In the genomic region with DNA sequence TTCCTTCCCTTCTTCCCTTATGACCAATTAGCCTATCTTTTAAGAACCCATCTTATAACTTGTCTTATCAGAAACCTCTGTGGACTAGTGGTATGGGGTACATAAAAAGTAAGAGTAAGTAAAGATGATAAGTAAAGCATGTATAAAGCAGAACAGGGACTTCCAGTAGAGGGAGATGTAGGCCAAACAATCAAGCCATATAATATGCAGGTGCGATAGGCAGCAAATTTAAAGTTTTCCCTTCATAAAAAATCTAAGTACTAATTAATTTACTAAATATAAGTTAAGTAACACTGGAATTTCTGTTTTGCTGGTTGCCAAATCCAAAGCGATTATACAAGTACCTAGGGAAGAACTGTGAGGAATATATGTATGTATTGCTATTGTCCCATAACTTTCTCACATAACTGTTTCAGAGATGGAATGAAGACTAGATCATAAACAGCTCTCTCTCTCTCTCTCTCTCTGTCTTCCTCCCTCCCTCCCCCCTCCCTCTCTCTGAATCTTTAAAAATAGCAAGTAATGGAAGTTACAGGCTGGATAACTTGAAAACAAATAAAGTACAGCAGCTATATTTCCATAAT, we compare ENCODE assay signal across 8 cellular contexts. TPM values are rescaled to one million over a fixed set of nuclear protein-coding genes. Genes with fewer than 3 reads are reported as not detected.
DNase-seq lines count a peak whose midpoint lies in the region; ATAC-seq and TF ChIP-seq lines count a peak whose summit lies in the region.

No MANE protein-coding gene starts in this region.

- TF ChIP-seq CTCF in left ventricle myocardium inferior (IDR thresholded peaks at IDR 0.05; ENCODE audit: borderline replicate concordance), result peak; percentile 49
- peak; percentile 60 for TF ChIP-seq CTCF in neural progenitor cell (IDR thresholded peaks at IDR 0.05)

- H3K27me3 ChIP-seq in left ventricle myocardium inferior (ENCODE audit: low read depth), result no peaks in the 10 kb centered on the region
- H3K27me3 ChIP-seq in neural progenitor cell, result no peaks in the 10 kb centered on the region

- no peaks in the 10 kb centered on the region for H3K27me3 Mint-ChIP-seq in neural progenitor cell (ENCODE audit: insufficient read depth, low read depth)
- no peaks in the 10 kb centered on the region for H3K27me3 Mint-ChIP-seq in stimulated activated naive B cell treated with anti-CD40 and anti-IgM and Interleukin-4, amounts not matched to agents 10 μg/mL and 1 μg/mL and 100 μg/mL, for 72 hours

- H3K4me2 ChIP-seq in neural progenitor cell, result no peak overlapping the region

- H3K4me1 ChIP-seq in left ventricle myocardium inferior (peaks cover 16% of the 10 kb centered on the region), neural progenitor cell (no peaks in the 10 kb centered on the region)

- no peaks in the 10 kb centered on the region for H3K36me3 Mint-ChIP-seq in neural progenitor cell
- peaks cover 5 to 6% of the 10 kb centered on the region in 2 donors for H3K36me3 Mint-ChIP-seq in stimulated activated naive B cell treated with anti-CD40 and anti-IgM and Interleukin-4, amounts not matched to agents 10 μg/mL and 1 μg/mL and 100 μg/mL, for 72 hours

- H3K4me1 Mint-ChIP-seq in neural progenitor cell, result no peaks in the 10 kb centered on the region
- H3K4me1 Mint-ChIP-seq in stimulated activated naive B cell treated with anti-CD40 and anti-IgM and Interleukin-4, amounts not matched to agents 10 μg/mL and 1 μg/mL and 100 μg/mL, for 72 hours, result peaks cover 0 to 2% of the 10 kb centered on the region in 2 donors

- H4K20me1 ChIP-seq in neural progenitor cell (ENCODE audit: low read depth), result no peaks in the 10 kb centered on the region

- DNase-seq in left ventricle myocardium inferior, result no peak
- DNase-seq in cardiac septum (ENCODE audit: low spot score), result no peak
- peak; percentile 57 to 68 for DNase-seq in Kasumi-1 (lab: John Stamatoyannopoulos, UW)
- DNase-seq in astrocyte of the hippocampus (ENCODE audit: low read depth, low spot score), result peak; percentile 56
- no peak for DNase-seq in neural progenitor cell (ENCODE audit: low spot score)
- DNase-seq in GDM1 (lab: John Stamatoyannopoulos, UW), result no peak
- no peak for DNase-seq in stimulated activated naive B cell treated with anti-CD40 and anti-IgM and Interleukin-4, amounts not matched to agents 10 μg/mL and 1 μg/mL and 100 μg/mL, for 72 hours

- ATAC-seq in stimulated activated naive B cell treated with anti-CD40 and anti-IgM and Interleukin-4, amounts not matched to agents 10 μg/mL and 1 μg/mL and 100 μg/mL, for 72 hours (replicated peaks), result no peak
- no peak for ATAC-seq in GM18520 (IDR thresholded peaks at IDR 0.05; ENCODE audit: unreplicated experiment)

- no peak overlapping the region for H2AFZ ChIP-seq in neural progenitor cell (replicated peaks)

- intact Hi-C loops in left ventricle myocardium inferior (cut with micrococcal nuclease), result no loop called here
- intact Hi-C loops in cardiac septum (cut with DNase I), result no loop called here

- no peak overlapping the region for H3K27ac Mint-ChIP-seq in neural progenitor cell
- H3K27ac Mint-ChIP-seq in stimulated activated naive B cell treated with anti-CD40 and anti-IgM and Interleukin-4, amounts not matched to agents 10 μg/mL and 1 μg/mL and 100 μg/mL, for 72 hours, result no peak overlapping the region

- H3K9me3 Mint-ChIP-seq in neural progenitor cell, result no peaks in the 10 kb centered on the region
- peaks cover 0 to 2% of the 10 kb centered on the region in 2 donors for H3K9me3 Mint-ChIP-seq in stimulated activated naive B cell treated with anti-CD40 and anti-IgM and Interleukin-4, amounts not matched to agents 10 μg/mL and 1 μg/mL and 100 μg/mL, for 72 hours

- H3K9me3 ChIP-seq in left ventricle myocardium inferior (replicated peaks) (no peaks in the 10 kb centered on the region), neural progenitor cell (ENCODE audit: low read depth) (no peaks in the 10 kb centered on the region)

- no peaks in the 10 kb centered on the region for H3F3A ChIP-seq in neural progenitor cell (ENCODE audit: low read depth)

- H3K36me3 ChIP-seq in left ventricle myocardium inferior (peaks cover 10% of the 10 kb centered on the region), neural progenitor cell (no peaks in the 10 kb centered on the region)

- H3K4me3 ChIP-seq in left ventricle myocardium inferior (no peak overlapping the region), neural progenitor cell (no peak overlapping the region)

- H3K9ac ChIP-seq in neural progenitor cell, result no peak overlapping the region

- no peaks in the 10 kb centered on the region for H3K79me2 ChIP-seq in neural progenitor cell (ENCODE audit: low read depth)

- no peak overlapping the region for H3K27ac ChIP-seq in left ventricle myocardium inferior (replicated peaks)
- no peak overlapping the region for H3K27ac ChIP-seq in neural progenitor cell

- H3K4me3 Mint-ChIP-seq in neural progenitor cell, result no peak overlapping the region
- no peak overlapping the region for H3K4me3 Mint-ChIP-seq in stimulated activated naive B cell treated with anti-CD40 and anti-IgM and Interleukin-4, amounts not matched to agents 10 μg/mL and 1 μg/mL and 100 μg/mL, for 72 hours

RNA-seq across cellular contexts. Expression of gene METTL25, which starts 25.7 kb away (rescaled TPM):
- total RNA-seq in left ventricle myocardium inferior (15.8 TPM), cardiac septum (17.8 TPM), neural progenitor cell (ENCODE audit: low replicate concordance) (9.3 and 11.2 TPM in 2 replicates)

RNA-seq across cellular contexts. Expression of gene CCDC59, which starts 25.8 kb away (rescaled TPM):
- total RNA-seq in left ventricle myocardium inferior (27.9 TPM), cardiac septum (23.5 TPM), neural progenitor cell (ENCODE audit: low replicate concordance) (75.2 and 84.7 TPM in 2 replicates)

Comparison
In these comparisons a context has a peak if more than half of its experiments do, and no peak if none do; other contexts are left out.
1. DNase-seq: peak in Kasumi-1 (2 of 2) and astrocyte of the hippocampus (single experiment); none in left ventricle myocardium inferior (single experiment), cardiac septum (single experiment), neural progenitor cell (single experiment), GDM1 (single experiment) and stimulated activated naive B cell treated with anti-CD40 and anti-IgM and Interleukin-4, amounts not matched to agents 10 μg/mL and 1 μg/mL and 100 μg/mL, for 72 hours (single experiment).